ENCODE assay signal across 1 cellular context in the genomic region with DNA sequence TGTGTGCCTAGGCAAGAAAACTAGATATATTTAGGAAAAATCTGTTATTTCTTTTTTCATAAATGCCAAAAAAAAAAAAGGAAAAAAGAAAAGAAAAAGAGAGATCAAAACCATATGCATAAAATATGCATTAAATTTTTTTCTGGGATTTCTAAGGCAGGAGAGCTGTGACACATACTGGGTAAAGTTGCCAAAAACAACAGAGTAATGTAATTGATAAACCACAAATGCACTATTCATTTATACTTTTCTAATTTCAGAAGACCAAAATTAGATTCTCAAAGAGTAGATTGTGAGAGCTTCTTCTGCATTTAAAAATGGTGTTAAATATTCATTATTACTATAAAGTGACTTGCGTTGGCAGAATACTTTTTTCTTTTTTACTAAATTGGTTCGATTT.
TF ChIP-seq lines count a peak whose summit lies in the region.

No MANE protein-coding gene starts in this region.

TF ChIP-seq in SK-N-SH, 30 proteins besides CTCF, POLR2A, EP300 and RAD21 (continued from another document):
- TF ChIP-seq, protein P1, sequence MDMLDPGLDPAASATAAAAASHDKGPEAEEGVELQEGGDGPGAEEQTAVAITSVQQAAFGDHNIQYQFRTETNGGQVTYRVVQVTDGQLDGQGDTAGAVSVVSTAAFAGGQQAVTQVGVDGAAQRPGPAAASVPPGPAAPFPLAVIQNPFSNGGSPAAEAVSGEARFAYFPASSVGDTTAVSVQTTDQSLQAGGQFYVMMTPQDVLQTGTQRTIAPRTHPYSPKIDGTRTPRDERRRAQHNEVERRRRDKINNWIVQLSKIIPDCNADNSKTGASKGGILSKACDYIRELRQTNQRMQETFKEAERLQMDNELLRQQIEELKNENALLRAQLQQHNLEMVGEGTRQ (IDR thresholded peaks at IDR 0.05; ENCODE audit: borderline replicate concordance, low read depth, low read length): no peak
- TF ChIP-seq TEAD4 (IDR thresholded peaks at IDR 0.05; ENCODE audit: borderline replicate concordance, insufficient read depth): peak; percentile 51
- peak; percentile 44 for TF ChIP-seq JUND (IDR thresholded peaks at IDR 0.05)
- peak; percentile 27; the same call in 1 of the 2 replicates for TF ChIP-seq MEF2A (IDR thresholded peaks at IDR 0.05; ENCODE audit: borderline replicate concordance, low read depth)
- TF ChIP-seq RFX5 (IDR thresholded peaks at IDR 0.05; ENCODE audit: low read length): no peak
- TF ChIP-seq, protein P2, sequence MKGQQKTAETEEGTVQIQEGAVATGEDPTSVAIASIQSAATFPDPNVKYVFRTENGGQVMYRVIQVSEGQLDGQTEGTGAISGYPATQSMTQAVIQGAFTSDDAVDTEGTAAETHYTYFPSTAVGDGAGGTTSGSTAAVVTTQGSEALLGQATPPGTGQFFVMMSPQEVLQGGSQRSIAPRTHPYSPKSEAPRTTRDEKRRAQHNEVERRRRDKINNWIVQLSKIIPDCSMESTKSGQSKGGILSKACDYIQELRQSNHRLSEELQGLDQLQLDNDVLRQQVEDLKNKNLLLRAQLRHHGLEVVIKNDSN (IDR thresholded peaks at IDR 0.05; ENCODE audit: borderline replicate concordance, low read depth): no peak
- no peak for TF ChIP-seq EZH2phosphoT487 (IDR thresholded peaks at IDR 0.05; ENCODE audit: borderline replicate concordance, low read depth)
- TF ChIP-seq, protein P3, sequence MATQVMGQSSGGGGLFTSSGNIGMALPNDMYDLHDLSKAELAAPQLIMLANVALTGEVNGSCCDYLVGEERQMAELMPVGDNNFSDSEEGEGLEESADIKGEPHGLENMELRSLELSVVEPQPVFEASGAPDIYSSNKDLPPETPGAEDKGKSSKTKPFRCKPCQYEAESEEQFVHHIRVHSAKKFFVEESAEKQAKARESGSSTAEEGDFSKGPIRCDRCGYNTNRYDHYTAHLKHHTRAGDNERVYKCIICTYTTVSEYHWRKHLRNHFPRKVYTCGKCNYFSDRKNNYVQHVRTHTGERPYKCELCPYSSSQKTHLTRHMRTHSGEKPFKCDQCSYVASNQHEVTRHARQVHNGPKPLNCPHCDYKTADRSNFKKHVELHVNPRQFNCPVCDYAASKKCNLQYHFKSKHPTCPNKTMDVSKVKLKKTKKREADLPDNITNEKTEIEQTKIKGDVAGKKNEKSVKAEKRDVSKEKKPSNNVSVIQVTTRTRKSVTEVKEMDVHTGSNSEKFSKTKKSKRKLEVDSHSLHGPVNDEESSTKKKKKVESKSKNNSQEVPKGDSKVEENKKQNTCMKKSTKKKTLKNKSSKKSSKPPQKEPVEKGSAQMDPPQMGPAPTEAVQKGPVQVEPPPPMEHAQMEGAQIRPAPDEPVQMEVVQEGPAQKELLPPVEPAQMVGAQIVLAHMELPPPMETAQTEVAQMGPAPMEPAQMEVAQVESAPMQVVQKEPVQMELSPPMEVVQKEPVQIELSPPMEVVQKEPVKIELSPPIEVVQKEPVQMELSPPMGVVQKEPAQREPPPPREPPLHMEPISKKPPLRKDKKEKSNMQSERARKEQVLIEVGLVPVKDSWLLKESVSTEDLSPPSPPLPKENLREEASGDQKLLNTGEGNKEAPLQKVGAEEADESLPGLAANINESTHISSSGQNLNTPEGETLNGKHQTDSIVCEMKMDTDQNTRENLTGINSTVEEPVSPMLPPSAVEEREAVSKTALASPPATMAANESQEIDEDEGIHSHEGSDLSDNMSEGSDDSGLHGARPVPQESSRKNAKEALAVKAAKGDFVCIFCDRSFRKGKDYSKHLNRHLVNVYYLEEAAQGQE (IDR thresholded peaks at IDR 0.05; ENCODE audit: low read depth, low read length): no peak
- TF ChIP-seq, protein P4, sequence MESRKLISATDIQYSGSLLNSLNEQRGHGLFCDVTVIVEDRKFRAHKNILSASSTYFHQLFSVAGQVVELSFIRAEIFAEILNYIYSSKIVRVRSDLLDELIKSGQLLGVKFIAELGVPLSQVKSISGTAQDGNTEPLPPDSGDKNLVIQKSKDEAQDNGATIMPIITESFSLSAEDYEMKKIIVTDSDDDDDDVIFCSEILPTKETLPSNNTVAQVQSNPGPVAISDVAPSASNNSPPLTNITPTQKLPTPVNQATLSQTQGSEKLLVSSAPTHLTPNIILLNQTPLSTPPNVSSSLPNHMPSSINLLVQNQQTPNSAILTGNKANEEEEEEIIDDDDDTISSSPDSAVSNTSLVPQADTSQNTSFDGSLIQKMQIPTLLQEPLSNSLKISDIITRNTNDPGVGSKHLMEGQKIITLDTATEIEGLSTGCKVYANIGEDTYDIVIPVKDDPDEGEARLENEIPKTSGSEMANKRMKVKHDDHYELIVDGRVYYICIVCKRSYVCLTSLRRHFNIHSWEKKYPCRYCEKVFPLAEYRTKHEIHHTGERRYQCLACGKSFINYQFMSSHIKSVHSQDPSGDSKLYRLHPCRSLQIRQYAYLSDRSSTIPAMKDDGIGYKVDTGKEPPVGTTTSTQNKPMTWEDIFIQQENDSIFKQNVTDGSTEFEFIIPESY (IDR thresholded peaks at IDR 0.05; ENCODE audit: borderline replicate concordance, low read depth): no peak
- peak; percentile 24; the same call in 1 of the 2 replicates for TF ChIP-seq FOSL2 (IDR thresholded peaks at IDR 0.05; ENCODE audit: borderline replicate concordance, low read depth)
- no peak for TF ChIP-seq GABPA (IDR thresholded peaks at IDR 0.05; ENCODE audit: low read depth)
- TF ChIP-seq FOXM1 (IDR thresholded peaks at IDR 0.05; ENCODE audit: low read depth): no peak
- TF ChIP-seq SMC3 (IDR thresholded peaks at IDR 0.05; ENCODE audit: low read depth, low read length): no peak
- TF ChIP-seq GATA2 (CRISPR knock-in tag; IDR thresholded peaks at IDR 0.05): no peak
- TF ChIP-seq SIN3A (IDR thresholded peaks at IDR 0.05; ENCODE audit: borderline replicate concordance, low read depth, low read length): no peak
